27 cellular contexts compared by ENCODE assay signal in the genomic region with DNA sequence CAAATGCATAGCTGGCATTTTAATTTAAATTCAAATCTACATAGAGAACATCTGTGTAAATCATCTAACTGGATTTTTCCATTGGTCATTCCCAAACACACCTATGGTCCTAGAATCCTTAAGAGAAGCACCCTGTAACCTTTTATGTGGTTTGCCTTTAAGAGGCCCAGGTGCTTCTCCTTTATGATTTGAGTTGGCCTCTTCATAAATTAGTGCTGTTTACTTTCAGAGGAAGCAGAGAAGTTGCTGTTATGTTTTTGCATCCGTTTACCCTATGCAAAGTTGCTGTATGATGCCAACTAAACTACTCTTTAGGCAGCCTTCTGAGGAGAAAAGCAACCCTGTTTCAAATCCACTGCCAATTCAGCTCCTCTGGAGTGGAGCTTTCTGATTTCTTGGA.
A peak's percentile ranks its signal among the peaks of the same experiment; 100 is the strongest.
DNase-seq lines count a peak whose midpoint lies in the region; ATAC-seq and TF ChIP-seq lines count a peak whose summit lies in the region.
"Had no signal": no experiment of that assay in that cellular context is flagged by ENCODE, and none has a peak within 500 bp of the region (broad histone marks: within the 10 kb centered on the region; RNA-seq: fewer than 3 reads in every experiment).

No MANE protein-coding gene starts in this region.

- H3K36me3 Mint-ChIP-seq in GM23338 (ENCODE audit: low read depth), result no peaks in the 10 kb centered on the region

- H3K4me1 ChIP-seq in GM23338 (ENCODE audit: insufficient read depth), result peaks cover 24% of the 10 kb centered on the region
- peaks cover 27% of the 10 kb centered on the region for H3K4me1 ChIP-seq in hepatocyte (ENCODE audit: insufficient read depth)
- H3K4me1 ChIP-seq: Caco-2, Peyer's patch had no signal

- H3K27ac ChIP-seq in GM23338 (ENCODE audit: low read depth), result no peak overlapping the region
- H3K27ac ChIP-seq in hepatocyte, result peak overlapping the region; percentile 20
- H3K27ac ChIP-seq: 22Rv1, C4-2B, Peyer's patch, SK-N-MC had no signal

- 76% methylated on average over 1 of the region's 1 CpG for WGBS in hepatocyte (ENCODE audit: low lambda C conversion rate, missing lambda C conversion rate)

- no peaks in the 10 kb centered on the region for H4K20me1 ChIP-seq in GM23338 (replicated peaks; ENCODE audit: insufficient read depth)
- no peaks in the 10 kb centered on the region for H4K20me1 ChIP-seq in hepatocyte (ENCODE audit: insufficient read depth, poor library complexity, severe bottlenecking)

- no peaks in the 10 kb centered on the region for H3K9me3 ChIP-seq in hepatocyte (ENCODE audit: low read depth)
- H3K9me3 ChIP-seq: Caco-2, Peyer's patch had no signal

- H3K27me3 ChIP-seq in GM23338 (ENCODE audit: insufficient read depth) (no peaks in the 10 kb centered on the region), hepatocyte (no peaks in the 10 kb centered on the region)
- H3K27me3 ChIP-seq: Peyer's patch had no signal

- H3K4me2 ChIP-seq in GM23338 (peak overlapping the region; percentile 27; the same call in 1 of the 2 replicates), hepatocyte (no peak overlapping the region)

- DNase-seq in DMS79 treated with DMSO at 0.1 percent for 48 hours (lab: John Stamatoyannopoulos, UW) (peak; percentile 9), DMS79 (lab: John Stamatoyannopoulos, UW) (no peak), GM23338 (ENCODE audit: low spot score) (no peak), hepatocyte (ENCODE audit: low spot score) (no peak), DMS 273 treated with DMSO at 0.1 percent for 48 hours (lab: John Stamatoyannopoulos, UW) (no peak)
- DNase-seq: Caco-2; CD8-positive, alpha-beta T cell; DND-41; Karpas-422; NCI-H1092; NCI-H1417 treated with DMSO at 0.1 percent for 48 hours; NCI-H1694 treated with DMSO at 0.1 percent for 48 hours; NCI-H2081 treated with DMSO at 0.1 percent for 48 hours; NCI-H69; Peyer's patch; SIG-M5; SW 1271; T1000 had no signal

- H3K9me2 ChIP-seq in GM23338 (ENCODE audit: insufficient read depth), result no peaks in the 10 kb centered on the region
- H3K9me2 ChIP-seq in hepatocyte (replicated peaks; ENCODE audit: insufficient read depth), result no peaks in the 10 kb centered on the region

- ATAC-seq in GM23338, result no peak
- ATAC-seq in HG02973 (IDR thresholded peaks at IDR 0.05; ENCODE audit: unreplicated experiment), result peak; percentile 50
- no peak for ATAC-seq in GM21723 (IDR thresholded peaks at IDR 0.05; ENCODE audit: unreplicated experiment)
- ATAC-seq in GM19395 (IDR thresholded peaks at IDR 0.05; ENCODE audit: unreplicated experiment), result no peak
- ATAC-seq: CD8-positive, alpha-beta T cell; HepG2 had no signal

- H3K27me3 Mint-ChIP-seq in GM23338 (ENCODE audit: insufficient read depth, low read depth, poor library complexity), result no peaks in the 10 kb centered on the region
- H3K27me3 Mint-ChIP-seq: B cell had no signal

- H3F3A ChIP-seq in GM23338 (replicated peaks; ENCODE audit: low read depth), result no peaks in the 10 kb centered on the region

- H2AFZ ChIP-seq in GM23338 (no peak overlapping the region), hepatocyte (no peak overlapping the region)

- TF ChIP-seq CTCF in GM23338 (conservative IDR thresholded peaks at IDR 0.05; ENCODE audit: low read depth in 2 of 2) (no peak), hepatocyte (IDR thresholded peaks at IDR 0.05; ENCODE audit: poor library complexity) (no peak)

- no peak overlapping the region for H3K27ac Mint-ChIP-seq in GM23338
- H3K27ac Mint-ChIP-seq: B cell; CD8-positive, alpha-beta T cell; T-helper 1 cell treated with Interleukin-12 subunit alpha and Interleukin-12 subunit beta and Interleukin-4 antibody, amounts not matched to agents 30 μg/mL and 1 μg/mL, for 36 hours had no signal

- H3K9me3 Mint-ChIP-seq in GM23338, result no peaks in the 10 kb centered on the region
- H3K9me3 Mint-ChIP-seq: CD8-positive, alpha-beta T cell; T-helper 1 cell treated with Interleukin-12 subunit alpha and Interleukin-12 subunit beta and Interleukin-4 antibody, amounts not matched to agents 30 μg/mL and 1 μg/mL, for 36 hours had no signal

- peaks cover 14% of the 10 kb centered on the region; the same call in 2 of the 3 replicates for H3K4me1 Mint-ChIP-seq in GM23338

- H3K4me3 Mint-ChIP-seq in GM23338, result no peak overlapping the region
- H3K4me3 Mint-ChIP-seq: B cell; CD8-positive, alpha-beta T cell; T-helper 1 cell treated with Interleukin-12 subunit alpha and Interleukin-12 subunit beta and Interleukin-4 antibody, amounts not matched to agents 30 μg/mL and 1 μg/mL, for 36 hours had no signal

- H3K4me3 ChIP-seq in GM23338 (no peak overlapping the region), hepatocyte (no peak overlapping the region)
- H3K4me3 ChIP-seq: Peyer's patch, SK-N-MC had no signal

- H3K36me3 ChIP-seq in GM23338 (ENCODE audit: insufficient read depth), result no peaks in the 10 kb centered on the region
- H3K36me3 ChIP-seq in hepatocyte (replicated peaks; ENCODE audit: insufficient read depth, low read depth), result no peaks in the 10 kb centered on the region
- H3K36me3 ChIP-seq: Peyer's patch had no signal

- H3K79me2 ChIP-seq in GM23338 (replicated peaks; ENCODE audit: insufficient read depth) (no peaks in the 10 kb centered on the region), hepatocyte (no peaks in the 10 kb centered on the region)

TF ChIP-seq in GM23338, 12 proteins besides CTCF, POLR2A, EP300 and RAD21 (continues in another document):
- TF ChIP-seq EZH2phosphoT487 (IDR thresholded peaks at IDR 0.05; ENCODE audit: unreplicated experiment), result no peak
- TF ChIP-seq ZNF331 (CRISPR knock-in tag; IDR thresholded peaks at IDR 0.05; ENCODE audit: low read depth), result no peak
- TF ChIP-seq POLR2AphosphoS5 (IDR thresholded peaks at IDR 0.05; ENCODE audit: low read depth), result no peak
- TF ChIP-seq, protein P1, sequence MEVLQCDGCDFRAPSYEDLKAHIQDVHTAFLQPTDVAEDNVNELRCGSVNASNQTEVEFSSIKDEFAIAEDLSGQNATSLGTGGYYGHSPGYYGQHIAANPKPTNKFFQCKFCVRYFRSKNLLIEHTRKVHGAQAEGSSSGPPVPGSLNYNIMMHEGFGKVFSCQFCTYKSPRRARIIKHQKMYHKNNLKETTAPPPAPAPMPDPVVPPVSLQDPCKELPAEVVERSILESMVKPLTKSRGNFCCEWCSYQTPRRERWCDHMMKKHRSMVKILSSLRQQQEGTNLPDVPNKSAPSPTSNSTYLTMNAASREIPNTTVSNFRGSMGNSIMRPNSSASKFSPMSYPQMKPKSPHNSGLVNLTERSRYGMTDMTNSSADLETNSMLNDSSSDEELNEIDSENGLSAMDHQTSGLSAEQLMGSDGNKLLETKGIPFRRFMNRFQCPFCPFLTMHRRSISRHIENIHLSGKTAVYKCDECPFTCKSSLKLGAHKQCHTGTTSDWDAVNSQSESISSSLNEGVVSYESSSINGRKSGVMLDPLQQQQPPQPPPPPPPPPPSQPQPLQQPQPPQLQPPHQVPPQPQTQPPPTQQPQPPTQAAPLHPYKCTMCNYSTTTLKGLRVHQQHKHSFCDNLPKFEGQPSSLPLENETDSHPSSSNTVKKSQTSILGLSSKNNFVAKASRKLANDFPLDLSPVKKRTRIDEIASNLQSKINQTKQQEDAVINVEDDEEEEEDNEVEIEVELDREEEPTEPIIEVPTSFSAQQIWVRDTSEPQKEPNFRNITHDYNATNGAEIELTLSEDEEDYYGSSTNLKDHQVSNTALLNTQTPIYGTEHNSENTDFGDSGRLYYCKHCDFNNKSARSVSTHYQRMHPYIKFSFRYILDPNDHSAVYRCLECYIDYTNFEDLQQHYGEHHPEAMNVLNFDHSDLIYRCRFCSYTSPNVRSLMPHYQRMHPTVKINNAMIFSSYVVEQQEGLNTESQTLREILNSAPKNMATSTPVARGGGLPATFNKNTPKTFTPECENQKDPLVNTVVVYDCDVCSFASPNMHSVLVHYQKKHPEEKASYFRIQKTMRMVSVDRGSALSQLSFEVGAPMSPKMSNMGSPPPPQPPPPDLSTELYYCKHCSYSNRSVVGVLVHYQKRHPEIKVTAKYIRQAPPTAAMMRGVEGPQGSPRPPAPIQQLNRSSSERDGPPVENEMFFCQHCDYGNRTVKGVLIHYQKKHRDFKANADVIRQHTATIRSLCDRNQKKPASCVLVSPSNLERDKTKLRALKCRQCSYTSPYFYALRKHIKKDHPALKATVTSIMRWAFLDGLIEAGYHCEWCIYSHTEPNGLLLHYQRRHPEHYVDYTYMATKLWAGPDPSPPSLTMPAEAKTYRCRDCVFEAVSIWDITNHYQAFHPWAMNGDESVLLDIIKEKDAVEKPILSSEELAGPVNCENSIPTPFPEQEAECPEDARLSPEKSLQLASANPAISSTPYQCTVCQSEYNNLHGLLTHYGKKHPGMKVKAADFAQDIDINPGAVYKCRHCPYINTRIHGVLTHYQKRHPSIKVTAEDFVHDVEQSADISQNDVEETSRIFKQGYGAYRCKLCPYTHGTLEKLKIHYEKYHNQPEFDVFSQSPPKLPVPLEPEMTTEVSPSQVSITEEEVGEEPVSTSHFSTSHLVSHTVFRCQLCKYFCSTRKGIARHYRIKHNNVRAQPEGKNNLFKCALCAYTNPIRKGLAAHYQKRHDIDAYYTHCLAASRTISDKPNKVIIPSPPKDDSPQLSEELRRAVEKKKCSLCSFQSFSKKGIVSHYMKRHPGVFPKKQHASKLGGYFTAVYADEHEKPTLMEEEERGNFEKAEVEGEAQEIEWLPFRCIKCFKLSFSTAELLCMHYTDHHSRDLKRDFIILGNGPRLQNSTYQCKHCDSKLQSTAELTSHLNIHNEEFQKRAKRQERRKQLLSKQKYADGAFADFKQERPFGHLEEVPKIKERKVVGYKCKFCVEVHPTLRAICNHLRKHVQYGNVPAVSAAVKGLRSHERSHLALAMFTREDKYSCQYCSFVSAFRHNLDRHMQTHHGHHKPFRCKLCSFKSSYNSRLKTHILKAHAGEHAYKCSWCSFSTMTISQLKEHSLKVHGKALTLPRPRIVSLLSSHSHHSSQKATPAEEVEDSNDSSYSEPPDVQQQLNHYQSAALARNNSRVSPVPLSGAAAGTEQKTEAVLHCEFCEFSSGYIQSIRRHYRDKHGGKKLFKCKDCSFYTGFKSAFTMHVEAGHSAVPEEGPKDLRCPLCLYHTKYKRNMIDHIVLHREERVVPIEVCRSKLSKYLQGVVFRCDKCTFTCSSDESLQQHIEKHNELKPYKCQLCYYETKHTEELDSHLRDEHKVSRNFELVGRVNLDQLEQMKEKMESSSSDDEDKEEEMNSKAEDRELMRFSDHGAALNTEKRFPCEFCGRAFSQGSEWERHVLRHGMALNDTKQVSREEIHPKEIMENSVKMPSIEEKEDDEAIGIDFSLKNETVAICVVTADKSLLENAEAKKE (CRISPR knock-in tag; IDR thresholded peaks at IDR 0.05), result no peak
- no peak for TF ChIP-seq NANOG (IDR thresholded peaks at IDR 0.05; ENCODE audit: borderline replicate concordance)
- TF ChIP-seq, protein P2, sequence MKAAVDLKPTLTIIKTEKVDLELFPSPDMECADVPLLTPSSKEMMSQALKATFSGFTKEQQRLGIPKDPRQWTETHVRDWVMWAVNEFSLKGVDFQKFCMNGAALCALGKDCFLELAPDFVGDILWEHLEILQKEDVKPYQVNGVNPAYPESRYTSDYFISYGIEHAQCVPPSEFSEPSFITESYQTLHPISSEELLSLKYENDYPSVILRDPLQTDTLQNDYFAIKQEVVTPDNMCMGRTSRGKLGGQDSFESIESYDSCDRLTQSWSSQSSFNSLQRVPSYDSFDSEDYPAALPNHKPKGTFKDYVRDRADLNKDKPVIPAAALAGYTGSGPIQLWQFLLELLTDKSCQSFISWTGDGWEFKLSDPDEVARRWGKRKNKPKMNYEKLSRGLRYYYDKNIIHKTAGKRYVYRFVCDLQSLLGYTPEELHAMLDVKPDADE (IDR thresholded peaks at IDR 0.05), result no peak
